ENCODE assay signal across 8 cellular contexts in the genomic region with DNA sequence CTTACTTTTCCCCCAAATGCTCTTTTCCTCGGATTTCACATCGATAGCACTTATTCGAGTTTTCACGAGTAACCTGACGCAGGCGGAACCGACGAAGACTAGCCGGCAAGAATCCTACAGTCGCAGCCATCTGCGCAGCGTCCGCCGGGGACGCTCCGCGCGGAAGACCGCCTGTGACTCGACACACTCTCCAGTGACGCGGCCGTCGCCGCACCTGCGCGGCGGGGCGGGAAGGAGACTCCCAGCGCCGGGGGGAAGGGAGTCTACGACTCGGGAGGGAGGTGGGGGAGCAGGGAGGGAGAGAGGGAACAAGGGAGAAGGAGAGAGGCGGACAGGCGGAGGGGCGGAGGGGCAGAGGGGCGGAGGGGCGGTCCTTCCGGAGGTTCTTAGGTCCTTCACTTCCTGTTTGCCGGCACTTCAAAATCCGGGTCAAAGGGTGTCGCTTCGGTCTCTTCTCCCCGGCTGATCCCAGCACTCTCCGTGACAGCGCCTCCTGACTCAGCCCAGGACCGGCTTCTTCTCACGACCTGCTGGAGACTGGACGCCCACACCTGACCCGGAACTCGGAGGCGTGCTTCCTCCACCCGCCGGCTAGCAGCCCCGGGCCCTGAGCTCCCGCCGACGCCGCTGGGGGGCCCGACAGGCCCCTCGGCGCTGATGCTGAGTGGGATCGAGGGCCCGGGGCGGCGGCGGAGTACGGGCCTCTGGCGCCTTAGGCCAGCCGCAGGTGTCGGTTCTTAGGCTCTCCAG. TPM values are rescaled to one million over a fixed set of nuclear protein-coding genes. Genes with fewer than 3 reads are reported as not detected.
DNase-seq lines count a peak whose midpoint lies in the region; ATAC-seq and TF ChIP-seq lines count a peak whose summit lies in the region.

A gene with protein sequence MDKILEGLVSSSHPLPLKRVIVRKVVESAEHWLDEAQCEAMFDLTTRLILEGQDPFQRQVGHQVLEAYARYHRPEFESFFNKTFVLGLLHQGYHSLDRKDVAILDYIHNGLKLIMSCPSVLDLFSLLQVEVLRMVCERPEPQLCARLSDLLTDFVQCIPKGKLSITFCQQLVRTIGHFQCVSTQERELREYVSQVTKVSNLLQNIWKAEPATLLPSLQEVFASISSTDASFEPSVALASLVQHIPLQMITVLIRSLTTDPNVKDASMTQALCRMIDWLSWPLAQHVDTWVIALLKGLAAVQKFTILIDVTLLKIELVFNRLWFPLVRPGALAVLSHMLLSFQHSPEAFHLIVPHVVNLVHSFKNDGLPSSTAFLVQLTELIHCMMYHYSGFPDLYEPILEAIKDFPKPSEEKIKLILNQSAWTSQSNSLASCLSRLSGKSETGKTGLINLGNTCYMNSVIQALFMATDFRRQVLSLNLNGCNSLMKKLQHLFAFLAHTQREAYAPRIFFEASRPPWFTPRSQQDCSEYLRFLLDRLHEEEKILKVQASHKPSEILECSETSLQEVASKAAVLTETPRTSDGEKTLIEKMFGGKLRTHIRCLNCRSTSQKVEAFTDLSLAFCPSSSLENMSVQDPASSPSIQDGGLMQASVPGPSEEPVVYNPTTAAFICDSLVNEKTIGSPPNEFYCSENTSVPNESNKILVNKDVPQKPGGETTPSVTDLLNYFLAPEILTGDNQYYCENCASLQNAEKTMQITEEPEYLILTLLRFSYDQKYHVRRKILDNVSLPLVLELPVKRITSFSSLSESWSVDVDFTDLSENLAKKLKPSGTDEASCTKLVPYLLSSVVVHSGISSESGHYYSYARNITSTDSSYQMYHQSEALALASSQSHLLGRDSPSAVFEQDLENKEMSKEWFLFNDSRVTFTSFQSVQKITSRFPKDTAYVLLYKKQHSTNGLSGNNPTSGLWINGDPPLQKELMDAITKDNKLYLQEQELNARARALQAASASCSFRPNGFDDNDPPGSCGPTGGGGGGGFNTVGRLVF (plus strand): TSS at position 415 of the 750 bp plus-strand sequence. CDS start 534 bp downstream, outside the sequence.

- H3K4me3 ChIP-seq in fibroblast of the aortic adventitia (ENCODE audit: low read depth, low read length), result peak within 1 kb of the TSS; percentile 86

- H3K9me3 Mint-ChIP-seq in nephron progenitor cell, result peaks cover 4% of the 10 kb centered on the region
- no peaks in the 10 kb centered on the region for H3K9me3 Mint-ChIP-seq in stimulated activated naive CD8-positive, alpha-beta T cell treated with anti-CD3 and anti-CD28 coated beads, Interleukin-15, amount 100 ng/mL, for 72 hours

- H3K4me3 Mint-ChIP-seq in nephron progenitor cell, result peak within 1 kb of the TSS; percentile 89
- H3K4me3 Mint-ChIP-seq in stimulated activated naive CD8-positive, alpha-beta T cell treated with anti-CD3 and anti-CD28 coated beads, Interleukin-15, amount 100 ng/mL, for 72 hours, result peak within 1 kb of the TSS; percentile 78 to 98

- H3K36me3 Mint-ChIP-seq in nephron progenitor cell (ENCODE audit: low read depth), result peaks cover 14% of the 10 kb centered on the region

- H3K27ac Mint-ChIP-seq in nephron progenitor cell, result peak within 1 kb of the TSS; percentile 98
- H3K27ac Mint-ChIP-seq in stimulated activated naive CD8-positive, alpha-beta T cell treated with anti-CD3 and anti-CD28 coated beads, Interleukin-15, amount 100 ng/mL, for 72 hours, result peak within 1 kb of the TSS; percentile 98 to 99

- TF ChIP-seq CTCF in fibroblast of the aortic adventitia (IDR thresholded peaks at IDR 0.05; ENCODE audit: insufficient read depth, low read length) (peak; percentile 44), nephron progenitor cell (IDR thresholded peaks at IDR 0.05) (no peak)

- DNase-seq in ELF-1 (ENCODE audit: low read depth, low spot score) (peak; percentile 91), H4 (ENCODE audit: low spot score) (peak; percentile 90), LoVo (ENCODE audit: low spot score) (peak; percentile 93), fibroblast of the aortic adventitia (ENCODE audit: low read depth) (peak; percentile 90), nephron progenitor cell (peak; percentile 88)
- peak; percentile 80 for DNase-seq in activated effector memory CD4-positive, alpha-beta T cell treated with Interleukin-2 at 50 U/mL for 16 hours
- peak; percentile 89 to 95 for DNase-seq in stimulated activated naive CD8-positive, alpha-beta T cell treated with anti-CD3 and anti-CD28 coated beads, Interleukin-15, amount 100 ng/mL, for 72 hours

- TF ChIP-seq POLR2A in Raji (IDR thresholded peaks at IDR 0.05; ENCODE audit: insufficient read depth, low read depth, low read length), result peak; percentile 80

- H3K4me1 Mint-ChIP-seq in nephron progenitor cell, result peaks cover 60% of the 10 kb centered on the region
- peaks cover 43% of the 10 kb centered on the region for H3K4me1 Mint-ChIP-seq in stimulated activated naive CD8-positive, alpha-beta T cell treated with anti-CD3 and anti-CD28 coated beads, Interleukin-15, amount 100 ng/mL, for 72 hours

- ATAC-seq in stimulated activated naive CD8-positive, alpha-beta T cell treated with anti-CD3 and anti-CD28 coated beads, Interleukin-15, amount 100 ng/mL, for 72 hours, result peak; percentile 95

- H3K27me3 Mint-ChIP-seq in nephron progenitor cell (ENCODE audit: low read depth, poor library complexity), result no peaks in the 10 kb centered on the region
- H3K27me3 Mint-ChIP-seq in stimulated activated naive CD8-positive, alpha-beta T cell treated with anti-CD3 and anti-CD28 coated beads, Interleukin-15, amount 100 ng/mL, for 72 hours, result no peaks in the 10 kb centered on the region

RNA-seq across cellular contexts. Expression of the gene that starts here (rescaled TPM):
- 7.8 and 12.7 TPM in 2 replicates for total RNA-seq in H4 (2014; rRNA removed; shearing (Covaris generic))
- 23.5 and 28.8 TPM in 2 replicates for total RNA-seq in fibroblast of the aortic adventitia (ENCODE audit: low replicate concordance)

Comparison
In these comparisons a context has a peak if more than half of its experiments do, and no peak if none do; other contexts are left out.
1. Peak in every context shown above with its lines: DNase-seq, ATAC-seq and H3K4me3 ChIP-seq.